Comparison of ENCODE assay signal across 8 cellular contexts in genomic region chr13:45417790-45418534, GRCh38.
DNase-seq lines count a peak whose midpoint lies in the region; ATAC-seq and TF ChIP-seq lines count a peak whose summit lies in the region.

Gene SLC25A30 (minus strand): TSS chr13:45418373. CDS start chr13:45411425, 6,948 bp downstream.

- no peak for DNase-seq in AG04449 (ENCODE audit: low read depth, low spot score)
- DNase-seq in NCI-H345 (lab: John Stamatoyannopoulos, UW), result peak; percentile 92
- DNase-seq in activated CD4-positive, CD25-positive, alpha-beta regulatory T cell treated with anti-CD3 and anti-CD28 coated beads, Interleukin-2, amount 50 U/mL, for 16 hours (ENCODE audit: low read depth, low spot score), result peak; percentile 79
- peak; percentile 79 to 80 for DNase-seq in central memory CD8-positive, alpha-beta T cell (ENCODE audit: low spot score in 2 of 2)
- DNase-seq in iris pigment epithelial cell (ENCODE audit: low read depth), result peak; percentile 91
- DNase-seq in stimulated activated CD4-positive, alpha-beta T cell treated with anti-CD3 and anti-CD28 coated beads, Interleukin-12 subunit alpha, Interleukin-12 subunit beta, amount 100 ng/mL, for 4 hours, result peak; percentile 89

- H3K36me3 Mint-ChIP-seq in central memory CD8-positive, alpha-beta T cell (ENCODE audit: insufficient read depth), result peaks cover 15% of the 10 kb centered on the region

- CTCF ChIA-PET in AG04449 (lab: Yijun Ruan, JAX), result interaction anchor here (0.6 to 9.1 kb wide), 4 partner anchors 9 to 48 kb away, joined by 3 to 71 read pairs (median 4); no protein-coding TSS in a partner anchor

- H3K4me3 ChIP-seq in AG04449 (ENCODE audit: low read depth, low read length), result peak within 1 kb of the TSS; percentile 77

- ATAC-seq in GM18870 (IDR thresholded peaks at IDR 0.05; ENCODE audit: unreplicated experiment) (peak; percentile 72), HG03108 (IDR thresholded peaks at IDR 0.05; ENCODE audit: unreplicated experiment) (peak; percentile 93)
- peak; percentile 90 for ATAC-seq in central memory CD8-positive, alpha-beta T cell (replicated peaks; ENCODE audit: extremely low read depth, poor library complexity, severe bottlenecking)

- peak within 1 kb of the TSS; percentile 93 for H3K4me3 Mint-ChIP-seq in central memory CD8-positive, alpha-beta T cell

- POLR2A ChIA-PET in AG04449 (lab: Yijun Ruan, JAX), result interaction anchor here (0.6 to 0.7 kb wide), 3 partner anchors 22 to 300 kb away, joined by 3 to 4 read pairs (median 3); no protein-coding TSS in a partner anchor

- H3K27me3 Mint-ChIP-seq in central memory CD8-positive, alpha-beta T cell, result no peaks in the 10 kb centered on the region

- H3K27ac Mint-ChIP-seq in central memory CD8-positive, alpha-beta T cell (ENCODE audit: low read depth), result peak within 1 kb of the TSS; percentile 99

- H3K9me3 Mint-ChIP-seq in central memory CD8-positive, alpha-beta T cell, result no peaks in the 10 kb centered on the region

- no peak for TF ChIP-seq CTCF in AG04449 (IDR thresholded peaks at IDR 0.05; ENCODE audit: insufficient read depth, low read length, missing control alignments)

- peaks cover 29% of the 10 kb centered on the region for H3K4me1 Mint-ChIP-seq in central memory CD8-positive, alpha-beta T cell
